8 cellular contexts compared by ENCODE assay signal in the genomic region with DNA sequence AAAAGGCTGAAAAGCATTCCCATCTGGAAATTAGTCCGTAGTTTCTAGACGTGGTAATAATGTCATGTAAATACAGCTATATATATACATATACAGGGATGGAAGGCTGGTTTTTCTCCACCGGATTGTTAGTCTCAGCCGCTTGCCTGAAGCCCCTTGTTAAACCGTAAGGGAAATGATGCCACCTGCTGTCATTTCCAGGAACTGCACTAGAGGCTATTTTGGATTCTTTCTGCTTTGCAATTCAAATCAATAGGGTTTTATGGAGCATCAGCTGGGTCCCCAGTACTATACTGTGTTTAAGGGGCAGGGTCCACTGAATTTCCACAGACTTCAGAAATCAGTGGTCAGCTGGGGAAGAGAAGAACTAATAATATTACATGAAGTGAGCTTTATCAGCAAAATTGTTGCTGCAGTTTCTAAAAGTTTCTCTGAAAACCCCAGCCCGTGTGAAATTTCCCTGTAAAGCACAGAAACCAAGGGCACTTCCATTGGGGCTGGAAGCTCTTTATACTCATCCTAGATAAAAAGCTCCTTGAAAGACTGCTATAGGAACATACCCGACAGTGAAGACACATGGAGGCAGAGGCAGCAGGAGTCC. TPM values are rescaled to one million over a fixed set of nuclear protein-coding genes. Genes with fewer than 3 reads are reported as not detected.
DNase-seq lines count a peak whose midpoint lies in the region; ATAC-seq and TF ChIP-seq lines count a peak whose summit lies in the region.

No MANE protein-coding gene starts in this region.

- H3K4me3 ChIP-seq in mammary epithelial cell (replicated peaks in 1 of 3; ENCODE audit: insufficient read depth in 1 of 3, low read depth in 2 of 3, low read length in 3 of 3) (no peak overlapping the region), kidney epithelial cell (ENCODE audit: low read depth, low read length) (no peak overlapping the region)

- H3K27ac Mint-ChIP-seq in WTC11: no peak overlapping the region

- no peak overlapping the region for H3K4me2 ChIP-seq in mammary epithelial cell (ENCODE audit: insufficient read depth, low read depth, low read length)

- peaks cover 27% of the 10 kb centered on the region for H3K4me1 ChIP-seq in mammary epithelial cell (ENCODE audit: insufficient read depth, low read length)

- POLR2A ChIA-PET in WTC11 (lab: Charles Lee): interaction anchor here (0.6 to 0.8 kb wide), 2 partner anchors 53 to 134 kb away, joined by 3 to 4 read pairs; no protein-coding TSS in a partner anchor

- BruUV-seq in mammary epithelial cell (replicated peaks; lab: Mats Ljungman, UMichigan): no TSS peak

- no peaks in the 10 kb centered on the region for H3K9me3 Mint-ChIP-seq in WTC11

- in situ Hi-C loops in mammary epithelial cell (cut with MboI; ENCODE audit: low sequenced_read_pairs in 2 of 2): loop anchor here (5.0 to 25.0 kb wide), 5 partner anchors 81 to 426 kb away; a partner anchor contains a TSS

- ATAC-seq in HG02678 (IDR thresholded peaks at IDR 0.05; ENCODE audit: unreplicated experiment): peak; percentile 77
- peak; percentile 24 for ATAC-seq in WTC11
- no peak for ATAC-seq in HG03571 (IDR thresholded peaks at IDR 0.05; ENCODE audit: unreplicated experiment)

- intact Hi-C loops in mammary epithelial cell (cut with micrococcal nuclease): loop anchor here (1.0 to 5.0 kb wide), 7 partner anchors 25 to 622 kb away; no protein-coding TSS in a partner anchor

- H2AFZ ChIP-seq in mammary epithelial cell (ENCODE audit: low read depth, low read length): no peak overlapping the region

- dilution Hi-C loops in mammary epithelial cell (cut with HindIII; ENCODE audit: low sequenced_read_pairs): no loop called here

- H3K27me3 ChIP-seq in mammary epithelial cell (ENCODE audit: insufficient read depth, low read length) (no peaks in the 10 kb centered on the region), kidney epithelial cell (ENCODE audit: control insufficient read depth, insufficient read depth, low read length) (peaks cover 4% of the 10 kb centered on the region)

- H3K36me3 Mint-ChIP-seq in WTC11: no peaks in the 10 kb centered on the region

- DNase-seq in EL (peak; percentile 78), NCI-H2196 treated with DMSO at 0.1 percent for 48 hours (lab: John Stamatoyannopoulos, UW; ENCODE audit: unreplicated experiment) (peak; percentile 26), WTC11 (ENCODE audit: low spot score) (peak; percentile 86), mammary epithelial cell (peak; percentile 65), kidney epithelial cell (ENCODE audit: low read depth) (peak; percentile 29)
- DNase-seq in stimulated activated CD4-positive, alpha-beta T cell treated with anti-CD3 and anti-CD28 coated beads, Interleukin-2, amount 100 ng/mL, for 48 hours: peak; percentile 82 to 89

- no peaks in the 10 kb centered on the region for H3K9me3 ChIP-seq in mammary epithelial cell (replicated peaks; ENCODE audit: insufficient read depth, low read length)

- peak; percentile 85 for TF ChIP-seq CTCF in WTC11 (IDR thresholded peaks at IDR 0.05)
- TF ChIP-seq CTCF in mammary epithelial cell (conservative IDR thresholded peaks at IDR 0.05 in 1 of 2, IDR thresholded peaks at IDR 0.05 in 1 of 2; ENCODE audit: extremely low read depth in 1 of 2, insufficient read depth in 1 of 2, low read depth in 1 of 2, low read length in 2 of 2): peak; percentile 87 to 90
- peak; percentile 90 for TF ChIP-seq CTCF in kidney epithelial cell (IDR thresholded peaks at IDR 0.05; ENCODE audit: insufficient read depth, low read length, poor library complexity, severe bottlenecking)

- 30% methylated on average over 7 of the region's 7 CpGs for WGBS in mammary epithelial cell (ENCODE audit: low coverage, missing lambda C conversion rate)

- H3K9ac ChIP-seq in mammary epithelial cell (ENCODE audit: insufficient read depth, low read length): no peak overlapping the region

- CTCF ChIA-PET in WTC11 (lab: Charles Lee) (interaction anchor here (0.6 to 3.7 kb wide), 40 partner anchors 10 to 468 kb away, joined by 3 to 54 read pairs (median 5); a partner anchor contains a TSS), mammary epithelial cell (lab: Charles Lee; ENCODE audit: low non-redundant PET) (interaction anchor here (0.6 to 1.2 kb wide), 5 partner anchors 88 to 134 kb away, joined by 3 to 9 read pairs (median 5); a partner anchor contains a TSS)

- H3K4me3 Mint-ChIP-seq in WTC11: no peak overlapping the region

- H3K36me3 ChIP-seq in mammary epithelial cell (ENCODE audit: insufficient read depth, low read length) (no peaks in the 10 kb centered on the region), kidney epithelial cell (ENCODE audit: control insufficient read depth, insufficient read depth, low read length) (no peaks in the 10 kb centered on the region)

- no peaks in the 10 kb centered on the region for H3K79me2 ChIP-seq in mammary epithelial cell (ENCODE audit: insufficient read depth, low read length)

- H3K4me1 Mint-ChIP-seq in WTC11: peaks cover 39% of the 10 kb centered on the region

- H3K27me3 Mint-ChIP-seq in WTC11 (ENCODE audit: low read depth): peaks cover 5% of the 10 kb centered on the region; the same call in 1 of the 2 replicates

- no peaks in the 10 kb centered on the region for H4K20me1 ChIP-seq in mammary epithelial cell (ENCODE audit: insufficient read depth, low read length)

- H3K27ac ChIP-seq in mammary epithelial cell (ENCODE audit: insufficient read depth, low read depth, low read length): no peak overlapping the region

TF ChIP-seq in WTC11, 78 proteins besides CTCF, POLR2A, EP300 and RAD21 (continues in another document):
- TF ChIP-seq, protein P1, sequence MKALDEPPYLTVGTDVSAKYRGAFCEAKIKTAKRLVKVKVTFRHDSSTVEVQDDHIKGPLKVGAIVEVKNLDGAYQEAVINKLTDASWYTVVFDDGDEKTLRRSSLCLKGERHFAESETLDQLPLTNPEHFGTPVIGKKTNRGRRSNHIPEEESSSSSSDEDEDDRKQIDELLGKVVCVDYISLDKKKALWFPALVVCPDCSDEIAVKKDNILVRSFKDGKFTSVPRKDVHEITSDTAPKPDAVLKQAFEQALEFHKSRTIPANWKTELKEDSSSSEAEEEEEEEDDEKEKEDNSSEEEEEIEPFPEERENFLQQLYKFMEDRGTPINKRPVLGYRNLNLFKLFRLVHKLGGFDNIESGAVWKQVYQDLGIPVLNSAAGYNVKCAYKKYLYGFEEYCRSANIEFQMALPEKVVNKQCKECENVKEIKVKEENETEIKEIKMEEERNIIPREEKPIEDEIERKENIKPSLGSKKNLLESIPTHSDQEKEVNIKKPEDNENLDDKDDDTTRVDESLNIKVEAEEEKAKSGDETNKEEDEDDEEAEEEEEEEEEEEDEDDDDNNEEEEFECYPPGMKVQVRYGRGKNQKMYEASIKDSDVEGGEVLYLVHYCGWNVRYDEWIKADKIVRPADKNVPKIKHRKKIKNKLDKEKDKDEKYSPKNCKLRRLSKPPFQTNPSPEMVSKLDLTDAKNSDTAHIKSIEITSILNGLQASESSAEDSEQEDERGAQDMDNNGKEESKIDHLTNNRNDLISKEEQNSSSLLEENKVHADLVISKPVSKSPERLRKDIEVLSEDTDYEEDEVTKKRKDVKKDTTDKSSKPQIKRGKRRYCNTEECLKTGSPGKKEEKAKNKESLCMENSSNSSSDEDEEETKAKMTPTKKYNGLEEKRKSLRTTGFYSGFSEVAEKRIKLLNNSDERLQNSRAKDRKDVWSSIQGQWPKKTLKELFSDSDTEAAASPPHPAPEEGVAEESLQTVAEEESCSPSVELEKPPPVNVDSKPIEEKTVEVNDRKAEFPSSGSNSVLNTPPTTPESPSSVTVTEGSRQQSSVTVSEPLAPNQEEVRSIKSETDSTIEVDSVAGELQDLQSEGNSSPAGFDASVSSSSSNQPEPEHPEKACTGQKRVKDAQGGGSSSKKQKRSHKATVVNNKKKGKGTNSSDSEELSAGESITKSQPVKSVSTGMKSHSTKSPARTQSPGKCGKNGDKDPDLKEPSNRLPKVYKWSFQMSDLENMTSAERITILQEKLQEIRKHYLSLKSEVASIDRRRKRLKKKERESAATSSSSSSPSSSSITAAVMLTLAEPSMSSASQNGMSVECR (CRISPR knock-in tag; IDR thresholded peaks at IDR 0.05; ENCODE audit: borderline replicate concordance): no peak
- TF ChIP-seq FOXP1 (CRISPR knock-in tag; IDR thresholded peaks at IDR 0.05; ENCODE audit: borderline replicate concordance) (no peak), GRHL2 (CRISPR knock-in tag; IDR thresholded peaks at IDR 0.05; ENCODE audit: insufficient replicate concordance, severe bottlenecking) (no peak), ESRRA (CRISPR knock-in tag; IDR thresholded peaks at IDR 0.05; ENCODE audit: borderline replicate concordance) (no peak), OVOL2 (CRISPR knock-in tag; IDR thresholded peaks at IDR 0.05; ENCODE audit: borderline replicate concordance) (no peak), CREB1 (CRISPR knock-in tag; IDR thresholded peaks at IDR 0.05) (no peak), FOXK1 (CRISPR knock-in tag; IDR thresholded peaks at IDR 0.05) (no peak), NR1H2 (CRISPR knock-in tag; IDR thresholded peaks at IDR 0.05) (no peak)
- TF ChIP-seq, protein P2, sequence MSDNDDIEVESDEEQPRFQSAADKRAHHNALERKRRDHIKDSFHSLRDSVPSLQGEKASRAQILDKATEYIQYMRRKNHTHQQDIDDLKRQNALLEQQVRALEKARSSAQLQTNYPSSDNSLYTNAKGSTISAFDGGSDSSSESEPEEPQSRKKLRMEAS (CRISPR knock-in tag; IDR thresholded peaks at IDR 0.05): no peak
- TF ChIP-seq, protein P3, sequence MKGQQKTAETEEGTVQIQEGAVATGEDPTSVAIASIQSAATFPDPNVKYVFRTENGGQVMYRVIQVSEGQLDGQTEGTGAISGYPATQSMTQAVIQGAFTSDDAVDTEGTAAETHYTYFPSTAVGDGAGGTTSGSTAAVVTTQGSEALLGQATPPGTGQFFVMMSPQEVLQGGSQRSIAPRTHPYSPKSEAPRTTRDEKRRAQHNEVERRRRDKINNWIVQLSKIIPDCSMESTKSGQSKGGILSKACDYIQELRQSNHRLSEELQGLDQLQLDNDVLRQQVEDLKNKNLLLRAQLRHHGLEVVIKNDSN (CRISPR knock-in tag; IDR thresholded peaks at IDR 0.05): no peak

RNA-seq across cellular contexts. Expression of a gene that starts 33.8 kb away (rescaled TPM):
- total RNA-seq in WTC11 (2021) (71.7 to 74.1 TPM (median 72.3 TPM) in 3 replicates), mammary epithelial cell (100 to 1,000 TPM; 148 to 227 TPM), kidney epithelial cell (78.0 and 85.5 TPM in 2 replicates)
- polyA plus RNA-seq in mammary epithelial cell: 107 TPM
- 148 TPM for polyA minus RNA-seq in mammary epithelial cell

RNA-seq across cellular contexts. Expression of a gene that starts 58.0 kb away (rescaled TPM):
- total RNA-seq in WTC11 (2021): 0.23 to 0.71 TPM (median 0.50 TPM) in 3 replicates
- total RNA-seq in mammary epithelial cell: 1 to 10 TPM in 1 of 2 donors, under 1 TPM in 1; 0.82 to 4.0 TPM
- polyA plus RNA-seq in mammary epithelial cell: 3.1 TPM
- polyA minus RNA-seq in mammary epithelial cell: not detected
- total RNA-seq in kidney epithelial cell: 0.21 TPM in 1 of 2 replicates, not detected in the other

Comparison
In these comparisons a context has a peak if more than half of its experiments do, and no peak if none do; other contexts are left out.
1. DNase-seq: peak in every context shown above with its lines; median percentile 86 in WTC11; 86 in stimulated activated CD4-positive, alpha-beta T cell treated with anti-CD3 and anti-CD28 coated beads, Interleukin-2, amount 100 ng/mL, for 48 hours; 78 in EL; 65 in mammary epithelial cell; 29 in kidney epithelial cell; 26 in NCI-H2196 treated with DMSO at 0.1 percent for 48 hours.